Comparison of ENCODE assay signal across 1 cellular context in the genomic region with DNA sequence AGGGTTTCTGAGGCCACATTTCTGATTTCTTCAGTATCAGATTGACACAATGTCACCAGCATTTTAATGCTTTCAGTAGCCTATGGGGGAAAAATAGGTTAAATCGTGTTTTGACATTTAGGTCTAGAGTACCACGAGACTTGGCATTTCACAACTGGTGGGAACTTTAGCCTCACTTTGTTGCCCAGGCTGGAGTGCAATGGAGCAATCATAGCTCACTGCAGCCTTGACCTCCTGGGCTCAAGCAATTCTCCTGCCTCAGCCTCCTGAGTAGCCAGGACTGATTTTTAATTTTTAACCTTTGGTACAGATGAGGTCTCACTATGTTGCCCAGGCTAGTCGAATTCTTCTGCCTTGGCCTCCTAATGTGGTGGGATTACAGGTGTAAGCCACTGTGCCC.
TF ChIP-seq lines count a peak whose summit lies in the region.

No MANE protein-coding gene starts in this region.

TF ChIP-seq in liver, 16 proteins besides CTCF, POLR2A, EP300 and RAD21 (continued from another document):
- TF ChIP-seq, protein P1, sequence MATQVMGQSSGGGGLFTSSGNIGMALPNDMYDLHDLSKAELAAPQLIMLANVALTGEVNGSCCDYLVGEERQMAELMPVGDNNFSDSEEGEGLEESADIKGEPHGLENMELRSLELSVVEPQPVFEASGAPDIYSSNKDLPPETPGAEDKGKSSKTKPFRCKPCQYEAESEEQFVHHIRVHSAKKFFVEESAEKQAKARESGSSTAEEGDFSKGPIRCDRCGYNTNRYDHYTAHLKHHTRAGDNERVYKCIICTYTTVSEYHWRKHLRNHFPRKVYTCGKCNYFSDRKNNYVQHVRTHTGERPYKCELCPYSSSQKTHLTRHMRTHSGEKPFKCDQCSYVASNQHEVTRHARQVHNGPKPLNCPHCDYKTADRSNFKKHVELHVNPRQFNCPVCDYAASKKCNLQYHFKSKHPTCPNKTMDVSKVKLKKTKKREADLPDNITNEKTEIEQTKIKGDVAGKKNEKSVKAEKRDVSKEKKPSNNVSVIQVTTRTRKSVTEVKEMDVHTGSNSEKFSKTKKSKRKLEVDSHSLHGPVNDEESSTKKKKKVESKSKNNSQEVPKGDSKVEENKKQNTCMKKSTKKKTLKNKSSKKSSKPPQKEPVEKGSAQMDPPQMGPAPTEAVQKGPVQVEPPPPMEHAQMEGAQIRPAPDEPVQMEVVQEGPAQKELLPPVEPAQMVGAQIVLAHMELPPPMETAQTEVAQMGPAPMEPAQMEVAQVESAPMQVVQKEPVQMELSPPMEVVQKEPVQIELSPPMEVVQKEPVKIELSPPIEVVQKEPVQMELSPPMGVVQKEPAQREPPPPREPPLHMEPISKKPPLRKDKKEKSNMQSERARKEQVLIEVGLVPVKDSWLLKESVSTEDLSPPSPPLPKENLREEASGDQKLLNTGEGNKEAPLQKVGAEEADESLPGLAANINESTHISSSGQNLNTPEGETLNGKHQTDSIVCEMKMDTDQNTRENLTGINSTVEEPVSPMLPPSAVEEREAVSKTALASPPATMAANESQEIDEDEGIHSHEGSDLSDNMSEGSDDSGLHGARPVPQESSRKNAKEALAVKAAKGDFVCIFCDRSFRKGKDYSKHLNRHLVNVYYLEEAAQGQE (IDR thresholded peaks at IDR 0.05) = no peak
- TF ChIP-seq HNF4A (conservative IDR thresholded peaks at IDR 0.05) (peak; percentile 42 to 71), EGR1 (IDR thresholded peaks at IDR 0.05; ENCODE audit: low read depth in 2 of 2) (no peak), RXRA (IDR thresholded peaks at IDR 0.05) (peak in 1 of 2 donors; percentile 28)
